ENCODE assay signal across 28 cellular contexts in genomic region chr13:53601181-53601580, GRCh38.
"Had no signal": no experiment of that assay in that cellular context is flagged by ENCODE, and none has a peak within 500 bp of the region (broad histone marks: within the 10 kb centered on the region; RNA-seq: fewer than 3 reads in every experiment).

No MANE protein-coding gene starts in this region.

- H3K9me3 ChIP-seq: SJCRH30 had no signal

- H3K36me3 ChIP-seq: cardiac muscle cell, SJCRH30 had no signal

- DNase-seq: activated CD4-positive, alpha-beta memory T cell treated with anti-CD3 and anti-CD28 coated beads for 36 hours; activated CD4-positive, alpha-beta T cell treated with anti-CD3 and anti-CD28 coated beads for 36 hours; activated CD4-positive, alpha-beta T cell treated with anti-CD3 and anti-CD28 coated beads, Interleukin-2, amount 10 ng/mL, durations not matched to agents 7 days and 5 days; activated CD8-positive, alpha-beta memory T cell treated with anti-CD3 and anti-CD28 coated beads, Interleukin-2, amount 50 U/mL, for 4 hours; activated effector memory CD4-positive, alpha-beta T cell treated with Interleukin-2 at 50 U/mL for 16 hours; activated naive CD4-positive, alpha-beta T cell treated with anti-CD3 and anti-CD28 coated beads, Interleukin-2, amount 10 ng/mL, durations not matched to agents 7 days and 5 days; activated naive CD8-positive, alpha-beta T cell treated with anti-CD3 and anti-CD28 coated beads, Interleukin-2, amount 50 U/mL, for 24 hours; activated T-cell treated with anti-CD3 and anti-CD28 coated beads, Interleukin-2, amount 50 U/mL, for 48 hours; anterior cingulate cortex; Karpas-422; KBM-7; NCI-H1105; NCI-H1417 treated with DMSO at 0.1 percent for 48 hours; NCI-H187 treated with DMSO at 0.1 percent for 48 hours; NCI-H2081; NCI-H2171 treated with DMSO at 0.1 percent for 48 hours; NCI-H2227 treated with DMSO at 0.1 percent for 48 hours; NCI-H446; NCI-H510A treated with DMSO at 0.1 percent for 48 hours; NCI-H526 treated with DMSO at 0.1 percent for 48 hours; NCI-H774; SHP77; SJCRH30 had no signal

- H3K4me3 ChIP-seq: cardiac muscle cell, SJCRH30, SK-N-MC had no signal

- H3K27ac ChIP-seq: cardiac muscle cell, SJCRH30, SK-N-MC had no signal

- ATAC-seq: activated CD4-positive, alpha-beta T cell treated with anti-CD3 and anti-CD28 coated beads for 36 hours; activated CD4-positive, CD25-positive, alpha-beta regulatory T cell treated with anti-CD3 and anti-CD28 coated beads, Interleukin-2, amount 50 U/mL, for 24 hours; activated naive CD8-positive, alpha-beta T cell treated with anti-CD3 and anti-CD28 coated beads, Interleukin-2, amount 50 U/mL, for 24 hours; Panc1; WTC11 had no signal

- H3K4me1 ChIP-seq: SJCRH30 had no signal

- H3K27me3 ChIP-seq: cardiac muscle cell, SJCRH30 had no signal
